10 cellular contexts compared by ENCODE assay signal in the genomic region with DNA sequence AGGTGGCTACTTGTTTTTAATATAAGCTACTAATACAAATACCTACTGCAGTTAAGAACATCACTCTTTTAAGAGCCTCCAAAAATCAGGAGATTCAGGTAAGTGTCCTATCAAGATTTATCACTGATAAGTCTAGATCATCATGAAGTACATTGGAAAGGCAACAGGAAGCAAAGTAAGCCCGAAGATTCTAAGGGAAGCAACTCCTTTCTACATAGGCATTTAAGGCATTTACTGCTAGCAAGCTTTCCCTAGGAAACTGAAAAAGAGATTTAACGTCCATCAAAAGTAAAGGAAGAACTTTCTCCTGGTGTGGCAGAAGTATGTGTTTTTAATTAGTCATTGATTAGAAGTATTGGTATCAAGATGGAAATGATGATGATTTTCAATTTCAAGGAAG. TPM values are rescaled to one million over a fixed set of nuclear protein-coding genes. Genes with fewer than 3 reads are reported as not detected.
DNase-seq lines count a peak whose midpoint lies in the region; ATAC-seq and FAIRE-seq lines count a peak whose summit lies in the region.
"Had no signal": no experiment of that assay in that cellular context is flagged by ENCODE, and none has a peak within 500 bp of the region (broad histone marks: within the 10 kb centered on the region; RNA-seq: fewer than 3 reads in every experiment).

No MANE protein-coding gene starts in this region.

- CTCF ChIA-PET in activated CD4-positive, alpha-beta memory T cell treated with anti-CD3 and anti-CD28 coated beads, Interleukin-2, amount 10 ng/mL, durations not matched to agents 7 days and 5 days (lab: Charles Lee) = interaction anchor here (1.0 to 7.0 kb wide), 7 partner anchors 10 to 169 kb away, joined by 3 to 55 read pairs (median 7); a partner anchor contains a TSS

- H3K9me3 ChIP-seq in iPS-20b (ENCODE audit: insufficient read depth, low read depth, low read length) = no peaks in the 10 kb centered on the region

- H3K4me3 ChIP-seq in iPS-20b (ENCODE audit: low read length) = peak overlapping the region; percentile 44; the same call in 1 of the 2 replicates

- no peak for FAIRE-seq in RCC 7860 (lab: Jason Lieb, UNC)
- FAIRE-seq: kidney had no signal

- peaks cover 48% of the 10 kb centered on the region for H3K4me1 Mint-ChIP-seq in stimulated activated naive CD8-positive, alpha-beta T cell treated with anti-CD3 and anti-CD28 coated beads, Interleukin-15, Interleukin-2, amounts not matched to agents 100 ng/mL and 50 ng/mL, for 24 hours (ENCODE audit: low read depth)
- H3K4me1 Mint-ChIP-seq in activated CD4-positive, alpha-beta memory T cell treated with anti-CD3 and anti-CD28 coated beads, Interleukin-2, amount 10 ng/mL, durations not matched to agents 7 days and 5 days = peaks cover 29% of the 10 kb centered on the region

- H3K27me3 Mint-ChIP-seq in stimulated activated naive CD8-positive, alpha-beta T cell treated with anti-CD3 and anti-CD28 coated beads, Interleukin-15, Interleukin-2, amounts not matched to agents 100 ng/mL and 50 ng/mL, for 24 hours = no peaks in the 10 kb centered on the region
- H3K27me3 Mint-ChIP-seq in activated CD4-positive, alpha-beta memory T cell treated with anti-CD3 and anti-CD28 coated beads, Interleukin-2, amount 10 ng/mL, durations not matched to agents 7 days and 5 days = no peaks in the 10 kb centered on the region

- H3K27ac Mint-ChIP-seq in stimulated activated naive CD8-positive, alpha-beta T cell treated with anti-CD3 and anti-CD28 coated beads, Interleukin-15, Interleukin-2, amounts not matched to agents 100 ng/mL and 50 ng/mL, for 24 hours = peak overlapping the region; percentile 82
- peak overlapping the region; percentile 97 for H3K27ac Mint-ChIP-seq in activated CD4-positive, alpha-beta memory T cell treated with anti-CD3 and anti-CD28 coated beads, Interleukin-2, amount 10 ng/mL, durations not matched to agents 7 days and 5 days

- peaks cover 24% of the 10 kb centered on the region for H3K27me3 ChIP-seq in iPS-20b (ENCODE audit: insufficient read depth, low read length)

- peaks cover 72% of the 10 kb centered on the region for H3K36me3 Mint-ChIP-seq in stimulated activated naive CD8-positive, alpha-beta T cell treated with anti-CD3 and anti-CD28 coated beads, Interleukin-15, Interleukin-2, amounts not matched to agents 100 ng/mL and 50 ng/mL, for 24 hours (ENCODE audit: low read depth)
- H3K36me3 Mint-ChIP-seq in activated CD4-positive, alpha-beta memory T cell treated with anti-CD3 and anti-CD28 coated beads, Interleukin-2, amount 10 ng/mL, durations not matched to agents 7 days and 5 days (ENCODE audit: low read depth) = peaks cover 78% of the 10 kb centered on the region

- 0 out of 2 replicates have a peak, but pooled peaks cover 3% of the 10 kb centered on the region for H3K36me3 ChIP-seq in iPS-20b (ENCODE audit: insufficient read depth, low read depth, low read length)

- H3K9ac ChIP-seq in iPS-20b (ENCODE audit: low read depth, low read length) = peak overlapping the region; percentile 50

- no peak for DNase-seq in stimulated activated naive CD8-positive, alpha-beta T cell treated with anti-CD3 and anti-CD28 coated beads, Interleukin-15, Interleukin-2, amounts not matched to agents 100 U/mL and 50 U/mL, for 24 hours
- no peak for DNase-seq in activated CD4-positive, alpha-beta memory T cell treated with anti-CD3 and anti-CD28 coated beads, Interleukin-2, amount 10 ng/mL, durations not matched to agents 7 days and 5 days
- DNase-seq in SW 1271 (lab: John Stamatoyannopoulos, UW) (no peak), RCC 7860 (ENCODE audit: low spot score) (no peak)
- DNase-seq: kidney; stimulated activated CD4-positive, alpha-beta T cell treated with anti-CD3 and anti-CD28 coated beads, Interleukin-4, amount 100 ng/mL, for 4 hours had no signal

- ATAC-seq in stimulated activated naive CD8-positive, alpha-beta T cell treated with anti-CD3 and anti-CD28 coated beads, Interleukin-15, Interleukin-2, amounts not matched to agents 100 U/mL and 50 U/mL, for 24 hours = no peak
- no peak for ATAC-seq in GM21381 (IDR thresholded peaks at IDR 0.05; ENCODE audit: unreplicated experiment)
- no peak for ATAC-seq in GM19397 (IDR thresholded peaks at IDR 0.05; ENCODE audit: unreplicated experiment)

- POLR2A ChIA-PET in activated CD4-positive, alpha-beta memory T cell treated with anti-CD3 and anti-CD28 coated beads, Interleukin-2, amount 10 ng/mL, durations not matched to agents 7 days and 5 days (lab: Charles Lee) = interaction anchor here (0.8 to 12.5 kb wide), 22 partner anchors 6 to 632 kb away, joined by 3 to 383 read pairs (median 10); a partner anchor contains a TSS

- peak overlapping the region; percentile 70 for H3K27ac ChIP-seq in iPS-20b (ENCODE audit: low read length)

- peak overlapping the region; percentile 94 for H3K4me3 Mint-ChIP-seq in stimulated activated naive CD8-positive, alpha-beta T cell treated with anti-CD3 and anti-CD28 coated beads, Interleukin-15, Interleukin-2, amounts not matched to agents 100 ng/mL and 50 ng/mL, for 24 hours
- peak overlapping the region; percentile 94 for H3K4me3 Mint-ChIP-seq in activated CD4-positive, alpha-beta memory T cell treated with anti-CD3 and anti-CD28 coated beads, Interleukin-2, amount 10 ng/mL, durations not matched to agents 7 days and 5 days

- H3K4me1 ChIP-seq in iPS-20b (ENCODE audit: insufficient read depth, low read length) = peaks cover 36% of the 10 kb centered on the region

- no peaks in the 10 kb centered on the region for H3K9me3 Mint-ChIP-seq in stimulated activated naive CD8-positive, alpha-beta T cell treated with anti-CD3 and anti-CD28 coated beads, Interleukin-15, Interleukin-2, amounts not matched to agents 100 ng/mL and 50 ng/mL, for 24 hours
- no peaks in the 10 kb centered on the region for H3K9me3 Mint-ChIP-seq in activated CD4-positive, alpha-beta memory T cell treated with anti-CD3 and anti-CD28 coated beads, Interleukin-2, amount 10 ng/mL, durations not matched to agents 7 days and 5 days

RNA-seq across cellular contexts. Expression of a gene that starts 3.7 kb away (rescaled TPM):
- 100 to 1,000 TPM; 365 to 367 TPM for total RNA-seq in activated CD4-positive, alpha-beta memory T cell treated with anti-CD3 and anti-CD28 coated beads, Interleukin-2, amount 10 ng/mL, durations not matched to agents 7 days and 5 days
